In the genomic region with DNA sequence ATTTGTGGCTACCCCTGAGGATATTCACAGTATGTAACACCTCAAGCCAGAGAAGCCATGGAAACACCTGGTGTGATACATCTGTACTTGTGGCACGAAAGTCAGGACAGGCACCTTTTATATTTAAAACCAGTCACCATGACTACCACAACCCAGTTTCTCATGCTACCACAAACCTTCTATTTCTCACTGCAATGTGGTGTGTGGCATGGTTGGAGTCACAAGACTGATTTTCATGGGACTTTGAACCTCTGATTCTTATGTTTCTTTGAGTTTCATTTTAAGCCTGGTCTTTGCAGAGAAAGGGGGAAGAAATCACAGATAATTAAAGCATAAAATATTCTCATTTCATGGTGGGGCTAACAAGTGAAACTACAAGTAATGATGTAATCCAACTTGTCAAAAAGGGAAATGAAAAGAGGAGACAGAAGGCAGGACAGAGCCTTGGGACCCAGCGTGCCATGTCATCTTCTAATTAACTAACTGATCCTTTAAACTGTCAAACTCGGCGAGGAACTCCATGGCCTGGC, we compare ENCODE assay signal across 12 cellular contexts.
DNase-seq lines count a peak whose midpoint lies in the region; ATAC-seq, FAIRE-seq and TF ChIP-seq lines count a peak whose summit lies in the region.
"Had no signal": no experiment of that assay in that cellular context is flagged by ENCODE, and none has a peak within 500 bp of the region (broad histone marks: within the 10 kb centered on the region; RNA-seq: fewer than 3 reads in every experiment).

No MANE protein-coding gene starts in this region.

- H3K9me3 Mint-ChIP-seq in neural progenitor cell: no peaks in the 10 kb centered on the region
- H3K9me3 Mint-ChIP-seq in activated T-helper 17 cell treated with anti-CD3 and anti-CD28 coated beads, Interleukin-2, amount 50 U/mL, for 72 hours: no peaks in the 10 kb centered on the region
- H3K9me3 Mint-ChIP-seq: neural crest cell had no signal

- H3K4me3 ChIP-seq in OCI-LY7 (ENCODE audit: low read depth, low read length, poor library complexity, severe bottlenecking): peak overlapping the region; percentile 12
- H3K4me3 ChIP-seq in neural progenitor cell: no peak overlapping the region
- H3K4me3 ChIP-seq: body of pancreas had no signal

- no peaks in the 10 kb centered on the region for H3K27me3 ChIP-seq in neural progenitor cell
- H3K27me3 ChIP-seq: body of pancreas had no signal

- intact Hi-C loops in OCI-LY7 (cut with micrococcal nuclease; ENCODE audit: unreplicated experiment): no loop called here

- H3K9me2 ChIP-seq in OCI-LY7 (ENCODE audit: insufficient read depth, low read length): no peaks in the 10 kb centered on the region

- no peaks in the 10 kb centered on the region for H3K36me3 Mint-ChIP-seq in neural progenitor cell
- H3K36me3 Mint-ChIP-seq in activated T-helper 17 cell treated with anti-CD3 and anti-CD28 coated beads, Interleukin-2, amount 50 U/mL, for 72 hours (ENCODE audit: low read depth): no peaks in the 10 kb centered on the region

- no peak overlapping the region for H3K27ac Mint-ChIP-seq in neural progenitor cell
- no peak overlapping the region for H3K27ac Mint-ChIP-seq in activated T-helper 17 cell treated with anti-CD3 and anti-CD28 coated beads, Interleukin-2, amount 50 U/mL, for 72 hours
- H3K27ac Mint-ChIP-seq: activated CD4-positive, alpha-beta T cell treated with anti-CD3 and anti-CD28 coated beads for 36 hours had no signal

- no peak for TF ChIP-seq POLR2A in GM12892 (IDR thresholded peaks at IDR 0.05; ENCODE audit: low read depth, low read length)

- H3K4me1 Mint-ChIP-seq in neural progenitor cell: peaks cover 3% of the 10 kb centered on the region
- no peaks in the 10 kb centered on the region for H3K4me1 Mint-ChIP-seq in activated T-helper 17 cell treated with anti-CD3 and anti-CD28 coated beads, Interleukin-2, amount 50 U/mL, for 72 hours
- H3K4me1 Mint-ChIP-seq: activated CD4-positive, alpha-beta T cell treated with anti-CD3 and anti-CD28 coated beads for 36 hours; neural crest cell had no signal

- CTCF ChIA-PET in OCI-LY7 (lab: Charles Lee; ENCODE audit: unreplicated experiment): no interaction called here

- H3K4me1 ChIP-seq in OCI-LY7 (ENCODE audit: insufficient read depth, low read length, poor library complexity, severe bottlenecking) (peaks cover 46% of the 10 kb centered on the region), neural progenitor cell (no peaks in the 10 kb centered on the region)

- H3K4me2 ChIP-seq in OCI-LY7 (ENCODE audit: low read length) (peak overlapping the region; percentile 70), neural progenitor cell (no peak overlapping the region)

- no peak overlapping the region for H3K4me3 Mint-ChIP-seq in neural progenitor cell
- no peak overlapping the region for H3K4me3 Mint-ChIP-seq in activated T-helper 17 cell treated with anti-CD3 and anti-CD28 coated beads, Interleukin-2, amount 50 U/mL, for 72 hours
- H3K4me3 Mint-ChIP-seq: activated CD4-positive, alpha-beta T cell treated with anti-CD3 and anti-CD28 coated beads for 36 hours; neural crest cell had no signal

- H3F3A ChIP-seq in neural progenitor cell (ENCODE audit: low read depth): no peaks in the 10 kb centered on the region

- H3K9me3 ChIP-seq in OCI-LY7 (ENCODE audit: low read length) (no peaks in the 10 kb centered on the region), neural progenitor cell (ENCODE audit: low read depth) (no peaks in the 10 kb centered on the region)
- H3K9me3 ChIP-seq: body of pancreas had no signal

- no peak overlapping the region for H3K9ac ChIP-seq in neural progenitor cell

- no peaks in the 10 kb centered on the region for H4K20me1 ChIP-seq in OCI-LY7 (ENCODE audit: insufficient read depth, low read length)
- H4K20me1 ChIP-seq in neural progenitor cell (ENCODE audit: low read depth): no peaks in the 10 kb centered on the region

- peak overlapping the region; percentile 78 for H3K27ac ChIP-seq in OCI-LY7 (ENCODE audit: low read depth, low read length, poor library complexity, severe bottlenecking)
- no peak overlapping the region for H3K27ac ChIP-seq in neural progenitor cell
- H3K27ac ChIP-seq: body of pancreas, C4-2B had no signal

- H3K27me3 Mint-ChIP-seq in neural progenitor cell (ENCODE audit: insufficient read depth, low read depth): no peaks in the 10 kb centered on the region
- no peaks in the 10 kb centered on the region for H3K27me3 Mint-ChIP-seq in activated T-helper 17 cell treated with anti-CD3 and anti-CD28 coated beads, Interleukin-2, amount 50 U/mL, for 72 hours

- TF ChIP-seq CTCF in OCI-LY7 (conservative IDR thresholded peaks at IDR 0.05; ENCODE audit: low read length) (no peak), neural progenitor cell (IDR thresholded peaks at IDR 0.05) (no peak)

- H3K79me2 ChIP-seq in OCI-LY7 (ENCODE audit: insufficient read depth, low read depth, low read length) (no peaks in the 10 kb centered on the region), neural progenitor cell (ENCODE audit: low read depth) (no peaks in the 10 kb centered on the region)

- H2AFZ ChIP-seq in OCI-LY7 (ENCODE audit: low read length) (peak overlapping the region; percentile 41), neural progenitor cell (replicated peaks) (no peak overlapping the region)

- POLR2A ChIA-PET in OCI-LY7 (lab: Charles Lee): interaction anchor here (0.7 to 1.6 kb wide), 7 partner anchors 9 to 54 kb away, joined by 3 to 9 read pairs (median 4); no protein-coding TSS in a partner anchor

- DNase-seq in GM12892 (ENCODE audit: insufficient read length): peak; percentile 12
- peak; percentile 56 for DNase-seq in OCI-LY7 (ENCODE audit: low spot score)
- DNase-seq in activated effector memory CD4-positive, alpha-beta T cell treated with Interleukin-2 at 50 U/mL for 16 hours: no peak
- DNase-seq in activated CD4-positive, alpha-beta T cell treated with anti-CD3 and anti-CD28 coated beads for 1 hour: no peak
- no peak for DNase-seq in neural progenitor cell (ENCODE audit: low spot score)
- DNase-seq: activated CD4-positive, alpha-beta T cell treated with anti-CD3 and anti-CD28 coated beads for 36 hours; body of pancreas had no signal

- FAIRE-seq in GM12892 (lab: Jason Lieb, UNC): peak; percentile 83

- no TSS peak for BruUV-seq in OCI-LY7 (replicated peaks; lab: Mats Ljungman, UMichigan)

- no peaks in the 10 kb centered on the region for H3K36me3 ChIP-seq in OCI-LY7 (ENCODE audit: insufficient read depth, low read length)
- H3K36me3 ChIP-seq in neural progenitor cell: no peaks in the 10 kb centered on the region

- ATAC-seq in GM19468 (IDR thresholded peaks at IDR 0.05; ENCODE audit: extremely low read depth, unreplicated experiment) (peak; percentile 90), HG03064 (IDR thresholded peaks at IDR 0.05; ENCODE audit: low read depth, unreplicated experiment) (peak; percentile 95)
- no peak for ATAC-seq in activated T-helper 17 cell treated with anti-CD3 and anti-CD28 coated beads, Interleukin-2, amount 50 U/mL, for 72 hours (replicated peaks)
- ATAC-seq: activated CD4-positive, alpha-beta T cell treated with anti-CD3 and anti-CD28 coated beads for 36 hours; body of pancreas had no signal

Comparison
In these comparisons a context has a peak if more than half of its experiments do, and no peak if none do; other contexts are left out.
1. DNase-seq: peak in GM12892 (single experiment) and OCI-LY7 (single experiment); none in activated effector memory CD4-positive, alpha-beta T cell treated with Interleukin-2 at 50 U/mL for 16 hours (single experiment), activated CD4-positive, alpha-beta T cell treated with anti-CD3 and anti-CD28 coated beads for 1 hour (single experiment) and neural progenitor cell (single experiment).